Comparison of ENCODE assay signal across 20 cellular contexts in the genomic region with DNA sequence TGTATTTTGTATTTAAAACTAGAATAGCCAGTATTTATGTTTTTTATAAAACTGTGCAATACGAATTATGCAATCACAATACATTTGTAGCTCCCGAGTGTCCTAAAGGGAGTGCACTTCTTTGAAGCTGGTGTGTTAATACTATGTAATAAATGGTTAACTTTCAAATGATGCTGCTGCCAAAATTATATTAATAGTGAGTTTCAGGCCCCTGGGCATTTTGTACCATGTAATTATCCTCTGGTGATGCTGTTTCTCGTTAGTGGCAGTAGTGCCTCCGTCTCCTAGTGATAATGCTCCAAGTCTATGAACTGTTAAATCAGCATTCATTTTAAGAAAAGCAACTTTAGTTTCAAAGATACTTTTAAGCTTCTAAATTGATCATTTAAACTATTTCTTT.
A peak's percentile ranks its signal among the peaks of the same experiment; 100 is the strongest.
DNase-seq lines count a peak whose midpoint lies in the region; ATAC-seq and TF ChIP-seq lines count a peak whose summit lies in the region.
"Had no signal": no experiment of that assay in that cellular context is flagged by ENCODE, and none has a peak within 500 bp of the region (broad histone marks: within the 10 kb centered on the region; RNA-seq: fewer than 3 reads in every experiment).

No MANE protein-coding gene starts in this region.

- H3K4me3 ChIP-seq in HEK293 (ENCODE audit: low read depth, low read length), result no peak overlapping the region
- H3K4me3 ChIP-seq: skin epidermis, thyroid gland had no signal

- H3K36me3 Mint-ChIP-seq in activated T-cell treated with anti-CD3 and anti-CD28 coated beads, Interleukin-2, amount 50 U/mL, for 72 hours (ENCODE audit: insufficient read depth in 2 of 2), result peaks cover 16 to 36% of the 10 kb centered on the region in 2 donors
- H3K36me3 Mint-ChIP-seq in activated T-cell treated with anti-CD3 and anti-CD28 coated beads, Interleukin-2, amount 50 U/mL, for 4 hours (ENCODE audit: insufficient read depth), result peaks cover 17% of the 10 kb centered on the region
- H3K36me3 Mint-ChIP-seq in immature natural killer cell, result peaks cover 4 to 24% (median 10%) of the 10 kb centered on the region in 3 donors

- TF ChIP-seq CTCF in HEK293 (tag by site-specific recombination; IDR thresholded peaks at IDR 0.05), result no peak
- TF ChIP-seq CTCF in VCaP (conservative IDR thresholded peaks at IDR 0.05), result no peak

- no peak for ATAC-seq in activated T-cell treated with anti-CD3 and anti-CD28 coated beads, Interleukin-2, amount 50 U/mL, for 72 hours (replicated peaks in 1 of 2)
- ATAC-seq in activated T-cell treated with anti-CD3 and anti-CD28 coated beads, Interleukin-2, amount 50 U/mL, for 4 hours, result no peak
- ATAC-seq in GM21786 (IDR thresholded peaks at IDR 0.05; ENCODE audit: unreplicated experiment) (no peak), GM21360 (IDR thresholded peaks at IDR 0.05; ENCODE audit: unreplicated experiment) (no peak), GM18502 (IDR thresholded peaks at IDR 0.05; ENCODE audit: poor library complexity, unreplicated experiment) (no peak)

- H3K4me3 Mint-ChIP-seq in activated T-cell treated with anti-CD3 and anti-CD28 coated beads, Interleukin-2, amount 50 U/mL, for 72 hours, result peak overlapping the region; percentile 8 to 55
- H3K4me3 Mint-ChIP-seq in activated T-cell treated with anti-CD3 and anti-CD28 coated beads, Interleukin-2, amount 50 U/mL, for 4 hours, result no peak overlapping the region
- no peak overlapping the region for H3K4me3 Mint-ChIP-seq in immature natural killer cell

- H3K9me3 ChIP-seq in HEK293 (ENCODE audit: control insufficient read depth, insufficient read depth, low read depth, low read length), result no peaks in the 10 kb centered on the region
- H3K9me3 ChIP-seq: thyroid gland had no signal

- H3K27me3 Mint-ChIP-seq in activated T-cell treated with anti-CD3 and anti-CD28 coated beads, Interleukin-2, amount 50 U/mL, for 72 hours (ENCODE audit: low read depth), result no peaks in the 10 kb centered on the region
- no peaks in the 10 kb centered on the region for H3K27me3 Mint-ChIP-seq in activated T-cell treated with anti-CD3 and anti-CD28 coated beads, Interleukin-2, amount 50 U/mL, for 4 hours (ENCODE audit: low read depth)
- peaks cover 0 to 14% (median 9%) of the 10 kb centered on the region in 3 donors for H3K27me3 Mint-ChIP-seq in immature natural killer cell (ENCODE audit: low read depth in 3 of 3)

- no peak for DNase-seq in activated T-cell treated with anti-CD3 and anti-CD28 coated beads, Interleukin-2, amount 50 U/mL, for 72 hours
- no peak for DNase-seq in activated T-cell treated with anti-CD3 and anti-CD28 coated beads, Interleukin-2, amount 50 U/mL, for 4 hours
- DNase-seq in immature natural killer cell, result no peak
- DNase-seq: activated T-cell treated with anti-CD3 and anti-CD28 coated beads, Interleukin-2, amount 50 U/mL, for 48 hours; amygdala; DMS53; GF-D8; kidney glomerular epithelial cell; NCI-H1694 treated with DMSO at 0.1 percent for 48 hours; NCI-H446 treated with DMSO at 0.1 percent for 48 hours; occipital lobe; SIG-M5; stimulated activated CD4-positive, alpha-beta T cell treated with anti-CD3 and anti-CD28 coated beads, Interleukin-1b, Interleukin-23, amount 100 ng/mL, for 48 hours; thyroid gland had no signal

- H3K27ac Mint-ChIP-seq in activated T-cell treated with anti-CD3 and anti-CD28 coated beads, Interleukin-2, amount 50 U/mL, for 72 hours, result peak overlapping the region; percentile 89
- peak overlapping the region in 5 of 6 donors; percentile 58 to 94 (median 82) for H3K27ac Mint-ChIP-seq in immature natural killer cell

- peaks cover 100% of the 10 kb centered on the region for H3K4me1 Mint-ChIP-seq in activated T-cell treated with anti-CD3 and anti-CD28 coated beads, Interleukin-2, amount 50 U/mL, for 72 hours (ENCODE audit: low read depth)
- peaks cover 93% of the 10 kb centered on the region for H3K4me1 Mint-ChIP-seq in activated T-cell treated with anti-CD3 and anti-CD28 coated beads, Interleukin-2, amount 50 U/mL, for 4 hours (ENCODE audit: low read depth)
- peaks cover 64 to 90% of the 10 kb centered on the region in 2 donors for H3K4me1 Mint-ChIP-seq in immature natural killer cell

- no peaks in the 10 kb centered on the region for H3K36me3 ChIP-seq in HEK293 (ENCODE audit: control insufficient read depth in 2 of 2, insufficient read depth in 1 of 2, low read length in 2 of 2)
- H3K36me3 ChIP-seq: thyroid gland had no signal

- H3K27ac ChIP-seq in HEK293 (ENCODE audit: extremely low read depth, low read depth, low read length) (no peak overlapping the region), VCaP (peak overlapping the region; percentile 70; the same call in 1 of the 2 replicates)
- H3K27ac ChIP-seq: thyroid gland had no signal

- POLR2A ChIA-PET in HEK293 (lab: Yijun Ruan, JAX), result no interaction called here

- H3K4me1 ChIP-seq in HEK293 (ENCODE audit: control insufficient read depth, insufficient read depth, low read length), result 0 out of 2 replicates have a peak, but pooled peaks cover 2% of the 10 kb centered on the region

- CTCF ChIA-PET in HEK293 (lab: Yijun Ruan, JAX), result interaction anchor here (1.1 kb wide), 1 partner anchor 36 kb away, joined by 3 read pairs; no protein-coding TSS in a partner anchor

- H3K9me3 Mint-ChIP-seq in activated T-cell treated with anti-CD3 and anti-CD28 coated beads, Interleukin-2, amount 50 U/mL, for 72 hours, result no peaks in the 10 kb centered on the region
- H3K9me3 Mint-ChIP-seq in activated T-cell treated with anti-CD3 and anti-CD28 coated beads, Interleukin-2, amount 50 U/mL, for 4 hours, result no peaks in the 10 kb centered on the region
- no peaks in the 10 kb centered on the region for H3K9me3 Mint-ChIP-seq in immature natural killer cell

TF ChIP-seq in HEK293, 187 proteins besides CTCF, POLR2A, EP300 and RAD21:
- TF ChIP-seq ELK4 (IDR thresholded peaks at IDR 0.05; ENCODE audit: borderline replicate concordance, low read depth, low read length) (no peak), SP7 (tag by site-specific recombination; IDR thresholded peaks at IDR 0.05) (peak; percentile 65; the same call in 1 of the 2 replicates)
TF ChIP-seq in HEK293: peak in this region for 1.

Comparison
In these comparisons a context has a peak if more than half of its experiments do, and no peak if none do; other contexts are left out.
1. H3K4me3 Mint-ChIP-seq: peak in activated T-cell treated with anti-CD3 and anti-CD28 coated beads, Interleukin-2, amount 50 U/mL, for 72 hours (2 of 2); none in activated T-cell treated with anti-CD3 and anti-CD28 coated beads, Interleukin-2, amount 50 U/mL, for 4 hours (single experiment) and immature natural killer cell (0 of 5).